19 cellular contexts compared by ENCODE assay signal in the genomic region with DNA sequence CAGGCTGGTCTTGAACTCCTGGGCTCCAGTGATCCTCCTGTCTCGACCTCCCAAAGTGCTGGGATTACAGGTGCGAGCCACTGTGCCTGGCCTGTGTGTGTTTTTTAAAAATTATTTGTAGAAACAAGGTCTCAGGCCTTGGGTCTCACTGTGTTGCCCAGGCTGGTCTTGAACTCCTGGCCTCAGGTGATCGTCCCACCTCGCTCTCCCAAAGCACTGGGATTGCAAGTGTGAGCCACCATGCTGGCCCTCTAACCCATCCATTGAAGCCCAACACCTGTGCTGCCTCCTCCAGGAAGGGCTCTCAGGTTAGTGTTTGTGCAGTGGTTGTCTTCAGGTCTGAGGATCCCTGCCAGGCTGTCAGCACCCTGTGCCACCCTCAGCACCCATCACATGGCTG. TPM values are rescaled to one million over a fixed set of nuclear protein-coding genes. Genes with fewer than 3 reads are reported as not detected.
A peak's percentile ranks its signal among the peaks of the same experiment; 100 is the strongest.
DNase-seq lines count a peak whose midpoint lies in the region; ATAC-seq and TF ChIP-seq lines count a peak whose summit lies in the region.
"Had no signal": no experiment of that assay in that cellular context is flagged by ENCODE, and none has a peak within 500 bp of the region (broad histone marks: within the 10 kb centered on the region; RNA-seq: fewer than 3 reads in every experiment).

No MANE protein-coding gene starts in this region.

- no peak overlapping the region for H2BK5ac ChIP-seq in neuronal stem cell (ENCODE audit: low read length)

- no peak overlapping the region for H3K23ac ChIP-seq in neuronal stem cell (ENCODE audit: low read depth, low read length, poor library complexity)

- H3K27ac ChIP-seq in BLaER1 (0 out of 2 replicates have a peak overlapping the region, but pooled peaks have one; percentile 71), HEK293 (ENCODE audit: extremely low read depth, low read depth, low read length) (no peak overlapping the region), neuronal stem cell (replicated peaks; ENCODE audit: low read length) (no peak overlapping the region), psoas muscle (no peak overlapping the region)

- H3K4me3 ChIP-seq in BLaER1 (no peak overlapping the region), HEK293 (ENCODE audit: low read depth, low read length) (no peak overlapping the region), neuronal stem cell (ENCODE audit: low read length in 2 of 2) (no peak overlapping the region), psoas muscle (no peak overlapping the region)
- H3K4me3 ChIP-seq: GM23338 had no signal

- TF ChIP-seq CTCF in HEK293 (tag by site-specific recombination; IDR thresholded peaks at IDR 0.05): no peak
- TF ChIP-seq CTCF in psoas muscle (IDR thresholded peaks at IDR 0.05): no peak

- H3K27me3 ChIP-seq in BLaER1 (no peaks in the 10 kb centered on the region), neuronal stem cell (ENCODE audit: control insufficient read depth in 3 of 3, insufficient read depth in 3 of 3, low read depth in 1 of 3, low read length in 3 of 3) (no peaks in the 10 kb centered on the region), psoas muscle (ENCODE audit: insufficient read depth in 3 of 3, low read length in 2 of 3) (peaks cover 0 to 5% (median 2%) of the 10 kb centered on the region in 3 donors)

- peak overlapping the region; percentile 0 for H2BK15ac ChIP-seq in neuronal stem cell (ENCODE audit: low read length)

- no peaks in the 10 kb centered on the region for H4K20me1 ChIP-seq in BLaER1

- peak; percentile 34 for DNase-seq in ecto neural progenitor cell (ENCODE audit: low spot score)
- no peak for DNase-seq in neuronal stem cell (ENCODE audit: low spot score)
- DNase-seq in NCI-H2171 treated with DMSO at 0.1 percent for 48 hours (lab: John Stamatoyannopoulos, UW): no peak
- DNase-seq in stimulated activated CD4-positive, alpha-beta T cell treated with anti-CD3 and anti-CD28 coated beads, Interleukin-12 subunit alpha, Interleukin-12 subunit beta, amount 100 ng/mL, for 4 hours: no peak
- DNase-seq in psoas muscle: no peak
- DNase-seq: 8988T; C1 segment of cervical spinal cord; CD4-positive, CD25-positive, alpha-beta regulatory T cell; CD8-positive, alpha-beta memory T cell; COR-L47; DMS153; DMS79; GF-D8; H7 had no signal

- no peak overlapping the region for H2BK12ac ChIP-seq in neuronal stem cell (ENCODE audit: low read length)

- no peak overlapping the region for H3K4ac ChIP-seq in neuronal stem cell (ENCODE audit: low read length)

- H3K36me3 ChIP-seq in BLaER1 (no peaks in the 10 kb centered on the region), HEK293 (ENCODE audit: control insufficient read depth in 2 of 2, insufficient read depth in 1 of 2, low read length in 2 of 2) (no peaks in the 10 kb centered on the region), neuronal stem cell (replicated peaks in 1 of 2; ENCODE audit: control insufficient read depth in 2 of 2, insufficient read depth in 2 of 2, low read length in 2 of 2) (no peaks in the 10 kb centered on the region), psoas muscle (ENCODE audit: insufficient read depth in 1 of 2, low read depth in 1 of 2) (no peaks in the 10 kb centered on the region)

- peak overlapping the region; percentile 65 for H3K4me2 ChIP-seq in BLaER1
- no peak overlapping the region for H3K4me2 ChIP-seq in neuronal stem cell (ENCODE audit: insufficient read depth, low read length, poor library complexity, severe bottlenecking)

- no peak overlapping the region for H2BK120ac ChIP-seq in neuronal stem cell (ENCODE audit: low read depth, low read length)

- H4K8ac ChIP-seq in neuronal stem cell (ENCODE audit: low read depth, low read length): no peak overlapping the region

- ATAC-seq in HG02759 (IDR thresholded peaks at IDR 0.05; ENCODE audit: unreplicated experiment): no peak
- ATAC-seq in psoas muscle: no peak
- ATAC-seq: GM23338, HCT116 had no signal

- no CpG with 5 or more reads among the region's 4 CpGs for whole genome bisulfite sequencing in neuronal stem cell (ENCODE audit: extremely low coverage in 2 of 2, insufficient read length in 2 of 2, insufficient replicate concordance in 1 of 2), 2 donors
- 95 to 98% (median 98%) methylated on average over 4 of the region's 4 CpGs for WGBS in psoas muscle, 3 donors

- H3K18ac ChIP-seq in neuronal stem cell (ENCODE audit: low read length): peak overlapping the region; percentile 22

- no peak overlapping the region for H4K91ac ChIP-seq in neuronal stem cell (ENCODE audit: low read depth, low read length, poor library complexity)

- H3K14ac ChIP-seq in neuronal stem cell (ENCODE audit: low read length): no peak overlapping the region

- POLR2A ChIA-PET in HEK293 (lab: Yijun Ruan, JAX): interaction anchor here (0.6 kb wide), 1 partner anchor 57 kb away, joined by 3 read pairs; a partner anchor contains a TSS

- no peaks in the 10 kb centered on the region for H3K79me1 ChIP-seq in neuronal stem cell (ENCODE audit: low read depth, low read length)

- H3K9ac ChIP-seq in BLaER1: no peak overlapping the region
- no peak overlapping the region for H3K9ac ChIP-seq in neuronal stem cell (ENCODE audit: low read depth, low read length, poor library complexity)

- no peaks in the 10 kb centered on the region for H3K9me3 ChIP-seq in BLaER1
- no peaks in the 10 kb centered on the region for H3K9me3 ChIP-seq in HEK293 (ENCODE audit: control insufficient read depth, insufficient read depth, low read depth, low read length)
- peaks cover 0 to 2% of the 10 kb centered on the region in 2 donors for H3K9me3 ChIP-seq in neuronal stem cell (replicated peaks in 1 of 2; ENCODE audit: control insufficient read depth in 2 of 2, insufficient read depth in 1 of 2, low read depth in 1 of 2, low read length in 2 of 2)
- no peaks in the 10 kb centered on the region for H3K9me3 ChIP-seq in psoas muscle

- intact Hi-C loops in psoas muscle (cut with DNase I): loop anchor here in 1 of 2 donors (1.0 kb wide), 1 partner anchor 59 kb away; no protein-coding TSS in a partner anchor

- no peak overlapping the region for H2AFZ ChIP-seq in neuronal stem cell (ENCODE audit: low read length)

- peak overlapping the region; percentile 38 for H2AK5ac ChIP-seq in neuronal stem cell (ENCODE audit: low read depth, low read length)

- H3K4me1 ChIP-seq in BLaER1 (peaks cover 99% of the 10 kb centered on the region), HEK293 (ENCODE audit: control insufficient read depth, insufficient read depth, low read length) (0 out of 2 replicates have a peak, but pooled peaks cover 3% of the 10 kb centered on the region), neuronal stem cell (ENCODE audit: control insufficient read depth in 2 of 2, insufficient read depth in 1 of 2, low read depth in 1 of 2, low read length in 2 of 2) (peaks cover 37 to 38% of the 10 kb centered on the region in 2 donors), psoas muscle (peaks cover 5% of the 10 kb centered on the region)

- CTCF ChIA-PET in HEK293 (lab: Yijun Ruan, JAX): interaction anchor here (1.1 kb wide), 1 partner anchor 59 kb away, joined by 4 read pairs; no protein-coding TSS in a partner anchor

TF ChIP-seq in HEK293, 187 proteins besides CTCF, POLR2A, EP300 and RAD21:
- TF ChIP-seq ZNF530 (tag by site-specific recombination; IDR thresholded peaks at IDR 0.05; ENCODE audit: low read depth): no peak
- 0 out of 2 replicates have a peak, but pooled peaks have one; percentile 50 for TF ChIP-seq ZNF121 (tag by site-specific recombination; IDR thresholded peaks at IDR 0.05)

RNA-seq across cellular contexts. Expression of a gene that starts 56.6 kb away (rescaled TPM):
- polyA plus RNA-seq in neuronal stem cell (2013, experiment 1 of 2): 30.9 TPM
- 32.1 TPM for polyA plus RNA-seq in neuronal stem cell (2013, experiment 2 of 2)
- 10 to 100 TPM; 31.9 to 88.3 (median 48.5) TPM for total RNA-seq in psoas muscle
- 10 to 100 TPM; 24.5 to 48.5 (median 27.0) TPM for polyA plus RNA-seq in psoas muscle
